1 cellular context compared by ENCODE assay signal in the genomic region with DNA sequence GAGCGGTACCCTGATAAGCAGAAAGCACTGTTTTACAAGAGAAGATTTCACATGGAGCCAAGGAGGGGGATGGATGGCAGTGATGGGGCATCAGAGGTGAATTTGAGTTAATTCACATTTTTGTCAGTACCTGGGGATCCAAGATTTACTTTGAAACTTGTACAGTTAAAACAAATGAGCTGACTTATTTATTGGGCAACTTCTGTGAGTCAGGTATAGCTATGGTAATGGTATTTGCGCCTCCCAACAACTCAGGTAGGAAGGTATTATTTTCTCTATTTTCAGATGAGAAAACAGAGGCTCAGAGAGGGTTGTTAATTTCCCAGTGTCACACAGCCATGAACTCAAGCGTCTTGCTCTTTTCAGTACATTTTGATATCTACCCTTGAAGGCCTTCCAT.
TF ChIP-seq lines count a peak whose summit lies in the region.

No MANE protein-coding gene starts in this region.

TF ChIP-seq in K562, 482 proteins besides CTCF, POLR2A, EP300 and RAD21:
- no peak for TF ChIP-seq PHF20 (IDR thresholded peaks at IDR 0.05; ENCODE audit: partially characterized antibody)
- TF ChIP-seq ZFP36 (IDR thresholded peaks at IDR 0.05; ENCODE audit: low read depth, low read length, partially characterized antibody) = peak; percentile 26
- no peak for TF ChIP-seq ZNF3 (CRISPR knock-in tag; IDR thresholded peaks at IDR 0.05)
- no peak for TF ChIP-seq JUNB (CRISPR knock-in tag; conservative IDR thresholded peaks at IDR 0.05)
- peak; percentile 39 for TF ChIP-seq RBM25 (IDR thresholded peaks at IDR 0.05; ENCODE audit: low read depth, low read length, severe bottlenecking)
- TF ChIP-seq U2AF1 (optimal IDR thresholded peaks at IDR 0.05; ENCODE audit: low read depth, low read length) = no peak
- TF ChIP-seq BCOR (IDR thresholded peaks at IDR 0.05) = no peak
- no peak for TF ChIP-seq TEAD2 (tag; IDR thresholded peaks at IDR 0.05)
- TF ChIP-seq, protein P1, sequence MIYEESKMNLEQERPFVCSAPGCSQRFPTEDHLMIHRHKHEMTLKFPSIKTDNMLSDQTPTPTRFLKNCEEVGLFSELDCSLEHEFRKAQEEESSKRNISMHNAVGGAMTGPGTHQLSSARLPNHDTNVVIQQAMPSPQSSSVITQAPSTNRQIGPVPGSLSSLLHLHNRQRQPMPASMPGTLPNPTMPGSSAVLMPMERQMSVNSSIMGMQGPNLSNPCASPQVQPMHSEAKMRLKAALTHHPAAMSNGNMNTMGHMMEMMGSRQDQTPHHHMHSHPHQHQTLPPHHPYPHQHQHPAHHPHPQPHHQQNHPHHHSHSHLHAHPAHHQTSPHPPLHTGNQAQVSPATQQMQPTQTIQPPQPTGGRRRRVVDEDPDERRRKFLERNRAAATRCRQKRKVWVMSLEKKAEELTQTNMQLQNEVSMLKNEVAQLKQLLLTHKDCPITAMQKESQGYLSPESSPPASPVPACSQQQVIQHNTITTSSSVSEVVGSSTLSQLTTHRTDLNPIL (CRISPR knock-in tag; IDR thresholded peaks at IDR 0.05) = no peak
